13 cellular contexts compared by ENCODE assay signal in the genomic region with DNA sequence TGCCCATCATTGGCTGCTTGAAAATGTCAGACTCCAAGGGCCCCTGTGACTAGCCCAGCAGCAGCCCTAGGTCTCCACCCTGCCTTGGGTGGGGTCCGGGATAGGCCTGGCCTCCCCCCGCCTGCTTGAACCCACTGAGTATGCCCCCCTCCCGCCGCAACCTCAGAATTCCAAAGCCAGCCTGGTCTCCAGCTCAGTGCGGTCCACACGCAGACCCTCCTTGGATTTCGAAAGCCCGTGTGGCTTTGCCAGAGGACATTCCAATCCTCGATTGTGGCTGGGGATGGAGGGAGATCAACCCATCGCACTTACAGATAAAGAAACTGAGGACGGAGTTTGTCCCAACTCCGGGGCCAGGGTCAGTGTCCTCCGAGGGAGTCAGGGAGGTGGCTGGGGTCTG. TPM values are rescaled to one million over a fixed set of nuclear protein-coding genes. Genes with fewer than 3 reads are reported as not detected.
"Had no signal": no experiment of that assay in that cellular context is flagged by ENCODE, and none has a peak within 500 bp of the region (broad histone marks: within the 10 kb centered on the region; RNA-seq: fewer than 3 reads in every experiment).

No MANE protein-coding gene starts in this region.

- H3K4me1 ChIP-seq: foreskin keratinocyte had no signal

- H3K27ac ChIP-seq: brain microvascular endothelial cell, foreskin keratinocyte, left ventricle myocardium inferior, ovary had no signal

- H3K9me3 ChIP-seq: left ventricle myocardium inferior, ovary had no signal

- DNase-seq: activated T-cell treated with anti-CD3 and anti-CD28 coated beads, Interleukin-2, amount 50 U/mL, for 1 hour; amygdala; brain microvascular endothelial cell; dermis blood vessel endothelial cell; endodermal cell; foreskin keratinocyte; left ventricle myocardium inferior; ovary; stimulated activated CD4-positive, alpha-beta T cell treated with anti-CD3 and anti-CD28 coated beads, Interleukin-4, amount 100 ng/mL, for 4 hours; stimulated activated naive CD8-positive, alpha-beta T cell treated with anti-CD3 and anti-CD28 coated beads, Interleukin-15, amount 100 ng/mL, for 72 hours had no signal

- H3K4me3 ChIP-seq: left ventricle myocardium inferior, ovary had no signal

- H3K27me3 ChIP-seq: brain microvascular endothelial cell, ovary had no signal

- H3K36me3 ChIP-seq: brain microvascular endothelial cell, left ventricle myocardium inferior, ovary had no signal

RNA-seq across cellular contexts. Expression of a gene that starts 6.4 kb away (rescaled TPM):
- total RNA-seq: foreskin keratinocyte; left ventricle myocardium inferior; skeletal muscle tissue; T-helper 1 cell treated with Interleukin-12 subunit alpha and Interleukin-12 subunit beta and Interleukin-4 antibody, amounts not matched to agents 30 ng/mL and 1 ng/mL, for 36 hours had no signal
- polyA plus RNA-seq: foreskin keratinocyte had no signal

RNA-seq across cellular contexts. Expression of a gene that starts 44.3 kb away (rescaled TPM):
- total RNA-seq: left ventricle myocardium inferior, skeletal muscle tissue, urinary bladder had no signal
